Comparison of ENCODE assay signal across 10 cellular contexts in the genomic region with DNA sequence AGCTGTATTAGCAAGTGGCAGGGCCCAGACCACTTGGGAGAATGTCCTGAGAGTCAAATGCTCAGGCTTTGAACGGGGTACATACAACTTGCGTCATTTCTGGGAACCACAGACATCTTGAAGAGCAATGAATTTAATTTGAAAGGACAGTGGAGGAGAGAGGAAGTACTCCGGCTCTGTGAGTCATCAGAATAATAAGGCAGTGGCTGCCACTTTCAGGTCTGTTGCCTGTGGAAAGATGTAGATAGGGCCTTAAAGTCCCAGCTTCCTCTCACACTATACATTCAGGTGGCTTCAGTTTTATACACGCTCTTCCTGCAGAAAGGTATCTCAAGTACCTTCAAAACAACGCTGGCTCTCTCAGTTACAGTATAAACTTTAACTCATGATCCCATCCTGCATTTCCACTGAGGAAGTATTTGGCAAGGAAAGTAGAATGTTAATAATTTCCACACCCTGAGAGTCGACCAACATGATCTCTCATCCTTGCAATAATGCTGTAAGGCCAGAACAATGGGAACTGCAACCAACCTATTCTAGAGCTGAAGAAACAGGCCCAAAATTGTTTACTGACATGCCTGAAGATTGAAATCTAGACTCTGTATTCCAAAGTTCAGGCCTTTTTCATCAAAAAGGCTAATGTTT. TPM values are rescaled to one million over a fixed set of nuclear protein-coding genes. Genes with fewer than 3 reads are reported as not detected.
DNase-seq lines count a peak whose midpoint lies in the region; ATAC-seq lines count a peak whose summit lies in the region.
"Had no signal": no experiment of that assay in that cellular context is flagged by ENCODE, and none has a peak within 500 bp of the region (broad histone marks: within the 10 kb centered on the region; RNA-seq: fewer than 3 reads in every experiment).

No MANE protein-coding gene starts in this region.

- peak; percentile 61 for ATAC-seq in HG02981 (IDR thresholded peaks at IDR 0.05; ENCODE audit: unreplicated experiment)
- ATAC-seq in GM21786 (IDR thresholded peaks at IDR 0.05; ENCODE audit: unreplicated experiment), result no peak

- DNase-seq in DMS53 treated with DMSO at 0.1 percent for 48 hours (lab: John Stamatoyannopoulos, UW; ENCODE audit: unreplicated experiment) (peak; percentile 76), SIG-M5 (lab: John Stamatoyannopoulos, UW) (peak; percentile 5), iris pigment epithelial cell (ENCODE audit: low read depth) (peak; percentile 60), HK-2 (ENCODE audit: unreplicated experiment) (no peak), HuH-7 (ENCODE audit: low spot score) (no peak), mesenteric fat pad (ENCODE audit: low spot score) (no peak)
- DNase-seq: NCI-H748 treated with DMSO at 0.1 percent for 48 hours, stomach had no signal

RNA-seq across cellular contexts. Expression of a gene that starts 6.8 kb away (rescaled TPM):
- total RNA-seq in mesenteric fat pad, result 13.9 TPM

Comparison
In these comparisons a context has a peak if more than half of its experiments do, and no peak if none do; other contexts are left out.
1. DNase-seq: peak in DMS53 treated with DMSO at 0.1 percent for 48 hours (single experiment), SIG-M5 (single experiment) and iris pigment epithelial cell (single experiment); none in HK-2 (single experiment), HuH-7 (single experiment) and mesenteric fat pad (single experiment).